23 cellular contexts compared by ENCODE assay signal in the genomic region with DNA sequence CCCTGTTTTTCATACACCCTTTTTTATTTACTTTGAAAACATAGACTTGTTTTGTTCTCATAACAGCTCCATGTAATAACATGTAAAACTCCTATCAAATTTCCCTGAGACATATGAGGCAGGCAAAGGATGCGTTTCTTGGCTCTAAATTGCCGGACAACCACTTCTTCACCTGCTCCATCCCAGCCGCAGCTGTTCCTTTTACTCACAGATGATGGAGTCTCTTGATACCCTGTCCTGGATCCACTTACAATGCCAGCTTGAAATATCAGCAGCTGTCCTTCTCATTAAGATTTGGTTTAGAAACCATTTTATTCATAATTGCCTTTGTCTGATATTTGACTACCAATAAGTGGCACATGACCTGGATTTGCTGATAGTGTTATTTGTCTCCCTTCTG.
DNase-seq lines count a peak whose midpoint lies in the region; ATAC-seq, FAIRE-seq and TF ChIP-seq lines count a peak whose summit lies in the region.
"Had no signal": no experiment of that assay in that cellular context is flagged by ENCODE, and none has a peak within 500 bp of the region (broad histone marks: within the 10 kb centered on the region; RNA-seq: fewer than 3 reads in every experiment).

No MANE protein-coding gene starts in this region.

- no peak overlapping the region for H3K9ac ChIP-seq in iPS-18a (ENCODE audit: low read length)
- H3K9ac ChIP-seq: BLaER1 treated with 17β-estradiol and CSF1 and Interleukin-3, amounts not matched to agents 10 nM and 100 nM; KMS-11 had no signal

- H3K36me3 ChIP-seq in iPS-18a (ENCODE audit: control insufficient read depth, low read depth, low read length), result no peaks in the 10 kb centered on the region
- H3K36me3 ChIP-seq: BLaER1 treated with 17β-estradiol and CSF1 and Interleukin-3, amounts not matched to agents 10 nM and 100 nM; right lobe of liver; transverse colon had no signal

- ATAC-seq in HG03159 (IDR thresholded peaks at IDR 0.05; ENCODE audit: unreplicated experiment) (no peak), HG02763 (IDR thresholded peaks at IDR 0.05; ENCODE audit: unreplicated experiment) (no peak)
- ATAC-seq: activated CD4-positive, alpha-beta T cell treated with anti-CD3 and anti-CD28 coated beads for 36 hours; PC-3; right lobe of liver; Right ventricle myocardium inferior had no signal

- peak overlapping the region; percentile 24 for H3K4me3 ChIP-seq in iPS-18a (ENCODE audit: low read length)
- H3K4me3 ChIP-seq: BLaER1 treated with 17β-estradiol and CSF1 and Interleukin-3, amounts not matched to agents 10 nM and 100 nM; right lobe of liver; transverse colon had no signal

- H3K9me3 ChIP-seq in iPS-18a (ENCODE audit: control insufficient read depth, low read depth, low read length), result no peaks in the 10 kb centered on the region
- H3K9me3 ChIP-seq: Caco-2, right lobe of liver, transverse colon had no signal

- H3K4me1 ChIP-seq in iPS-18a (ENCODE audit: control insufficient read depth, low read depth, low read length), result peaks cover 10% of the 10 kb centered on the region
- H3K4me1 ChIP-seq: BLaER1 treated with 17β-estradiol and CSF1 and Interleukin-3, amounts not matched to agents 10 nM and 100 nM; Caco-2; right lobe of liver; transverse colon had no signal

- DNase-seq in NCI-H1092 (lab: John Stamatoyannopoulos, UW), result peak; percentile 5
- peak; percentile 24 for DNase-seq in NCI-H1436 (lab: John Stamatoyannopoulos, UW)
- DNase-seq in NCI-H510A treated with DMSO at 0.1 percent for 48 hours (lab: John Stamatoyannopoulos, UW), result peak; percentile 65
- no peak for DNase-seq in GM12892 (ENCODE audit: insufficient read length)
- DNase-seq: activated CD4-positive, alpha-beta T cell treated with anti-CD3 and anti-CD28 coated beads for 36 hours; activated T-cell treated with anti-CD3 and anti-CD28 coated beads for 4 hours; anterior cingulate cortex; Caco-2; cortex of kidney; head of caudate nucleus; MM.1S; NK-92 treated with Interleukin-12 subunit alpha and Interleukin-12 subunit beta, amount 100 ng/mL, for 24 hours; PC-3; right lobe of liver; stimulated activated CD4-positive, alpha-beta T cell treated with anti-CD3 and anti-CD28 coated beads, Interleukin-2, amount 100 ng/mL, for 48 hours; transverse colon had no signal

- no peak for FAIRE-seq in GM12892 (lab: Jason Lieb, UNC)

- H3K27ac ChIP-seq in iPS-18a (ENCODE audit: low read length), result no peak overlapping the region
- H3K27ac ChIP-seq: BLaER1 treated with 17β-estradiol and CSF1 and Interleukin-3, amounts not matched to agents 10 nM and 100 nM; HL-60; KMS-11; right lobe of liver; transverse colon had no signal

- H3K27me3 ChIP-seq in iPS-18a (ENCODE audit: control insufficient read depth, insufficient read depth, low read length), result no peaks in the 10 kb centered on the region
- H3K27me3 ChIP-seq: BLaER1 treated with 17β-estradiol and CSF1 and Interleukin-3, amounts not matched to agents 10 nM and 100 nM; right lobe of liver; transverse colon had no signal

- no peak for TF ChIP-seq POLR2A in GM12892 (IDR thresholded peaks at IDR 0.05; ENCODE audit: low read depth, low read length)
